ENCODE assay signal across 15 cellular contexts in genomic region chr12:85363382-85364190, GRCh38.
"Had no signal": no experiment of that assay in that cellular context is flagged by ENCODE, and none has a peak within 500 bp of the region (broad histone marks: within the 10 kb centered on the region; RNA-seq: fewer than 3 reads in every experiment).

No MANE protein-coding gene starts in this region.

- H3K36me3 ChIP-seq: colonic mucosa, neural progenitor cell, pancreas, tibial nerve, vagina had no signal

- H3K4me2 ChIP-seq: neural progenitor cell had no signal

- H3K4me1 Mint-ChIP-seq: activated naive CD4-positive, alpha-beta T cell treated with anti-CD3 and anti-CD28 coated beads, Interleukin-2, amount 10 ng/mL, durations not matched to agents 7 days and 5 days; neural progenitor cell had no signal

- H3K4me3 ChIP-seq: colonic mucosa, neural progenitor cell, pancreas, skin epidermis, tibial nerve, vagina had no signal

- FAIRE-seq: bronchial epithelial cell, pancreas had no signal

- H3K27me3 ChIP-seq: colonic mucosa, neural progenitor cell, pancreas, tibial nerve, vagina had no signal

- H3K27ac ChIP-seq: colonic mucosa, epithelial cell of prostate, neural progenitor cell, pancreas, skin epidermis, vagina had no signal

- H3K27ac Mint-ChIP-seq: activated naive CD4-positive, alpha-beta T cell treated with anti-CD3 and anti-CD28 coated beads, Interleukin-2, amount 10 ng/mL, durations not matched to agents 7 days and 5 days; activated T-helper 2 cell treated with anti-CD3 and anti-CD28 coated beads, Interferon-gamma antibody, Interleukin-2, Interleukin-4, amounts not matched to agents 10 μg/mL and 5 μg/mL and 100 μg/mL, durations not matched to agents 14 hours and 24 hours and 36 hours; neural progenitor cell; T-helper 1 cell treated with Interleukin-12 subunit alpha and Interleukin-12 subunit beta and Interleukin-4 antibody, amounts not matched to agents 30 μg/mL and 1 μg/mL, for 36 hours had no signal

- H3K4me1 ChIP-seq: colonic mucosa, neural progenitor cell, pancreas, vagina had no signal

- DNase-seq: activated naive CD4-positive, alpha-beta T cell treated with anti-CD3 and anti-CD28 coated beads, Interleukin-2, amount 10 ng/mL, durations not matched to agents 7 days and 5 days; colonic mucosa; effector memory CD4-positive, alpha-beta T cell; foreskin fibroblast; islet precursor cell; pancreas; retina had no signal

- H3K36me3 Mint-ChIP-seq: activated naive CD4-positive, alpha-beta T cell treated with anti-CD3 and anti-CD28 coated beads, Interleukin-2, amount 10 ng/mL, durations not matched to agents 7 days and 5 days; neural progenitor cell had no signal

- H3K9ac ChIP-seq: neural progenitor cell had no signal

- H3K27me3 Mint-ChIP-seq: activated naive CD4-positive, alpha-beta T cell treated with anti-CD3 and anti-CD28 coated beads, Interleukin-2, amount 10 ng/mL, durations not matched to agents 7 days and 5 days had no signal

- H2AFZ ChIP-seq: neural progenitor cell had no signal

- H3K4me3 Mint-ChIP-seq: activated naive CD4-positive, alpha-beta T cell treated with anti-CD3 and anti-CD28 coated beads, Interleukin-2, amount 10 ng/mL, durations not matched to agents 7 days and 5 days; neural progenitor cell; T-helper 1 cell treated with Interleukin-12 subunit alpha and Interleukin-12 subunit beta and Interleukin-4 antibody, amounts not matched to agents 30 μg/mL and 1 μg/mL, for 36 hours had no signal

- H3K9me3 ChIP-seq: colonic mucosa, pancreas, tibial nerve, vagina had no signal

- H3K9me3 Mint-ChIP-seq: activated naive CD4-positive, alpha-beta T cell treated with anti-CD3 and anti-CD28 coated beads, Interleukin-2, amount 10 ng/mL, durations not matched to agents 7 days and 5 days; activated T-helper 2 cell treated with anti-CD3 and anti-CD28 coated beads, Interferon-gamma antibody, Interleukin-2, Interleukin-4, amounts not matched to agents 10 μg/mL and 5 μg/mL and 100 μg/mL, durations not matched to agents 14 hours and 24 hours and 36 hours; neural progenitor cell; T-helper 1 cell treated with Interleukin-12 subunit alpha and Interleukin-12 subunit beta and Interleukin-4 antibody, amounts not matched to agents 30 μg/mL and 1 μg/mL, for 36 hours had no signal
